29 cellular contexts compared by ENCODE assay signal in the genomic region with DNA sequence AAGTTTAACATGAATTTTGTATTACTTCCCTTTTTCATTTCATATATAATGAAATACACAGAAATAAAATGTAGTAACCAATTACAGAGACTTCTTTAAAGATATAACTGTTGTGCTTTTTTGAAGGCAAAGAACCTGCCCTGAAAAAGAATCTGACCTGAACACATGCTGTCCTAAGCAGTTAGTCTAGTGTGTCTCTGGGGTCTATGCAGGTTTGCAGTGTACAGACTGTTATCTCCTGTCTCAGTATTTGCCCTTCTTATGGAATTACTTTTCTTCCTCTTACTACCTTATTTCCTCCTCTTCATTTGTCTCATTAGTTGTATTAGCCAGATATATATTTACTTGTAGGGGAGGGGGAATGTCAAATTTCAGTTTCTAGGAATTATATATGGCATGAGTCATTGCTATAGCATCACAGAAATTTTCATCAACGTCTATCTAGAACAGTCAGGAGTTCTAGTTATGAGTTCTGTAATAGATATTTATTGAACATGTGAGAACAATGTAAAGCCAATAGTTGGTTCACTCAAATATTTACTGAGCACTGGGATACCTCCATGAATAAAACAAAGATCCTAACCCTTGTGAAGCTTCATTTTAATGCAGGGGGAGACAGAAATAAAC. TPM values are rescaled to one million over a fixed set of nuclear protein-coding genes. Genes with fewer than 3 reads are reported as not detected.
DNase-seq lines count a peak whose midpoint lies in the region; ATAC-seq, FAIRE-seq and TF ChIP-seq lines count a peak whose summit lies in the region.
"Had no signal": no experiment of that assay in that cellular context is flagged by ENCODE, and none has a peak within 500 bp of the region (broad histone marks: within the 10 kb centered on the region; RNA-seq: fewer than 3 reads in every experiment).

No MANE protein-coding gene starts in this region.

- H2AFZ ChIP-seq in astrocyte (ENCODE audit: low read depth, low read length) = no peak overlapping the region

- H3K79me2 ChIP-seq in astrocyte (ENCODE audit: insufficient read depth, low read length) = no peaks in the 10 kb centered on the region

- H3K4me3 ChIP-seq in CD4-positive, alpha-beta memory T cell (ENCODE audit: low read length in 2 of 2) = no peak overlapping the region
- H3K4me3 ChIP-seq in astrocyte (ENCODE audit: insufficient read depth, low read depth, low read length) = no peak overlapping the region
- H3K4me3 ChIP-seq: heart right ventricle, psoas muscle, tibial nerve had no signal

- no peaks in the 10 kb centered on the region for H4K20me1 ChIP-seq in astrocyte (ENCODE audit: insufficient read depth, low read length)

- FAIRE-seq in HTR-8/SVneo (lab: Jason Lieb, UNC) (no peak), astrocyte (lab: Jason Lieb, UNC) (no peak)
- FAIRE-seq: endometrium had no signal

- H3K4me2 ChIP-seq in astrocyte (ENCODE audit: low read length) = no peak overlapping the region

- H3K4me3 Mint-ChIP-seq in CD4-positive, alpha-beta memory T cell = no peak overlapping the region
- no peak overlapping the region for H3K4me3 Mint-ChIP-seq in astrocyte (ENCODE audit: unreplicated experiment)
- H3K4me3 Mint-ChIP-seq: activated CD8-positive, alpha-beta T cell treated with anti-CD3 and anti-CD28 coated beads for 36 hours; CD8-positive, alpha-beta T cell; H9; IgD-negative memory B cell; naive thymus-derived CD4-positive, alpha-beta T cell had no signal

- H3K4me1 Mint-ChIP-seq in CD4-positive, alpha-beta memory T cell = peaks cover 21 to 39% (median 29%) of the 10 kb centered on the region in 4 donors
- peaks cover 5% of the 10 kb centered on the region for H3K4me1 Mint-ChIP-seq in astrocyte (ENCODE audit: low read depth, unreplicated experiment)
- H3K4me1 Mint-ChIP-seq: H9 had no signal

- no peaks in the 10 kb centered on the region for H3K36me3 ChIP-seq in CD4-positive, alpha-beta memory T cell (ENCODE audit: insufficient read depth, low read length)
- H3K36me3 ChIP-seq in astrocyte (ENCODE audit: insufficient read depth, low read length) = no peaks in the 10 kb centered on the region

- intact Hi-C loops in CD4-positive, alpha-beta memory T cell (cut with micrococcal nuclease) = loop anchor here (2.0 kb wide), 1 partner anchor 15 kb away; no protein-coding TSS in a partner anchor

- peaks cover 18 to 26% of the 10 kb centered on the region in 2 donors for H3K36me3 Mint-ChIP-seq in CD4-positive, alpha-beta memory T cell
- no peaks in the 10 kb centered on the region for H3K36me3 Mint-ChIP-seq in astrocyte (ENCODE audit: low read depth, unreplicated experiment)

- no peak overlapping the region for H3K9ac ChIP-seq in astrocyte (ENCODE audit: low read length)

- no peak overlapping the region for H3K27ac ChIP-seq in CD4-positive, alpha-beta memory T cell (ENCODE audit: low read depth, low read length)
- H3K27ac ChIP-seq in astrocyte (ENCODE audit: low read depth, low read length) = no peak overlapping the region
- H3K27ac ChIP-seq in foreskin keratinocyte = no peak overlapping the region
- H3K27ac ChIP-seq: heart right ventricle, HL-60, psoas muscle, tibial nerve had no signal

- H3K9me3 Mint-ChIP-seq in CD4-positive, alpha-beta memory T cell = peaks cover 0 to 3% (median 0%) of the 10 kb centered on the region in 8 donors
- no peaks in the 10 kb centered on the region for H3K9me3 Mint-ChIP-seq in astrocyte (ENCODE audit: unreplicated experiment)
- H3K9me3 Mint-ChIP-seq: activated CD8-positive, alpha-beta T cell treated with anti-CD3 and anti-CD28 coated beads for 36 hours; CD8-positive, alpha-beta T cell; H9; naive thymus-derived CD4-positive, alpha-beta T cell had no signal

- no peaks in the 10 kb centered on the region for H3K27me3 ChIP-seq in CD4-positive, alpha-beta memory T cell (ENCODE audit: insufficient read depth, low read length)
- no peaks in the 10 kb centered on the region for H3K27me3 ChIP-seq in astrocyte (ENCODE audit: insufficient read depth, low read length)
- H3K27me3 ChIP-seq in foreskin keratinocyte = no peaks in the 10 kb centered on the region
- H3K27me3 ChIP-seq: heart right ventricle, tibial nerve had no signal

- H3K9me3 ChIP-seq in CD4-positive, alpha-beta memory T cell (ENCODE audit: control insufficient read depth in 1 of 2, low read length in 2 of 2) = no peaks in the 10 kb centered on the region
- H3K9me3 ChIP-seq in astrocyte (ENCODE audit: insufficient read depth, low read depth, low read length) = no peaks in the 10 kb centered on the region
- H3K9me3 ChIP-seq: heart right ventricle, psoas muscle, tibial nerve had no signal

- DNase-seq in CD4-positive, alpha-beta memory T cell = no peak
- DNase-seq in HTR-8/SVneo (ENCODE audit: insufficient read length, low spot score) (peak; percentile 18), astrocyte (ENCODE audit: low read depth) (peak; percentile 14), foreskin keratinocyte (peak; percentile 10 to 38), NCI-H1694 (lab: John Stamatoyannopoulos, UW) (no peak), DMS153 treated with DMSO at 0.1 percent for 48 hours (lab: John Stamatoyannopoulos, UW; ENCODE audit: unreplicated experiment) (no peak)
- DNase-seq: activated CD8-positive, alpha-beta T cell treated with anti-CD3 and anti-CD28 coated beads for 36 hours; activated naive CD4-positive, alpha-beta T cell treated with Interleukin-2 at 50 U/mL for 16 hours; amniotic stem cell; CD8-positive, alpha-beta T cell; DMS53; H9; heart right ventricle; left colon; naive thymus-derived CD4-positive, alpha-beta T cell; NCI-H1105 treated with DMSO at 0.1 percent for 48 hours; NCI-H2107; NCI-H446 treated with DMSO at 0.1 percent for 48 hours; nucleus accumbens; psoas muscle; stimulated activated CD4-positive, alpha-beta T cell treated with anti-CD3 and anti-CD28 coated beads, Interleukin-15, amount 100 ng/mL, for 24 hours; SW 1271 had no signal

- peak overlapping the region in 6 of 7 donors; percentile 1 to 65 (median 47) for H3K27ac Mint-ChIP-seq in CD4-positive, alpha-beta memory T cell
- H3K27ac Mint-ChIP-seq in astrocyte (ENCODE audit: unreplicated experiment) = peak overlapping the region; percentile 38
- H3K27ac Mint-ChIP-seq: activated CD8-positive, alpha-beta T cell treated with anti-CD3 and anti-CD28 coated beads for 36 hours; CD8-positive, alpha-beta T cell had no signal

- ATAC-seq in foreskin keratinocyte (no peak), HG03095 (IDR thresholded peaks at IDR 0.05; ENCODE audit: unreplicated experiment) (no peak), HG03025 (IDR thresholded peaks at IDR 0.05; ENCODE audit: low FRiP score, unreplicated experiment) (no peak)
- ATAC-seq: activated CD8-positive, alpha-beta T cell treated with anti-CD3 and anti-CD28 coated beads for 36 hours; CD8-positive, alpha-beta T cell; heart right ventricle; left colon; naive thymus-derived CD4-positive, alpha-beta T cell; psoas muscle; Right ventricle myocardium inferior had no signal

- POLR2A ChIA-PET in CD4-positive, alpha-beta memory T cell (lab: Charles Lee; ENCODE audit: partially characterized antibody) = interaction anchor here (1.6 kb wide), 1 partner anchor 10 kb away, joined by 5 read pairs; no protein-coding TSS in a partner anchor

- no peaks in the 10 kb centered on the region for H3K27me3 Mint-ChIP-seq in CD4-positive, alpha-beta memory T cell
- no peaks in the 10 kb centered on the region for H3K27me3 Mint-ChIP-seq in astrocyte (ENCODE audit: low read depth, unreplicated experiment)
- H3K27me3 Mint-ChIP-seq: activated CD8-positive, alpha-beta T cell treated with anti-CD3 and anti-CD28 coated beads for 36 hours; IgD-negative memory B cell; naive thymus-derived CD4-positive, alpha-beta T cell had no signal

- CTCF ChIA-PET in CD4-positive, alpha-beta memory T cell (lab: Charles Lee; ENCODE audit: partially characterized antibody) = interaction anchor here (0.7 kb wide), 1 partner anchor 21 kb away, joined by 3 read pairs; no protein-coding TSS in a partner anchor

- peaks cover 12% of the 10 kb centered on the region for H3K4me1 ChIP-seq in CD4-positive, alpha-beta memory T cell (ENCODE audit: insufficient read depth, low read length)
- H3K4me1 ChIP-seq in astrocyte (ENCODE audit: insufficient read depth, low read length) = no peaks in the 10 kb centered on the region
- H3K4me1 ChIP-seq in foreskin keratinocyte = no peaks in the 10 kb centered on the region
- H3K4me1 ChIP-seq: heart right ventricle, psoas muscle, tibial nerve had no signal

- TF ChIP-seq CTCF in astrocyte (IDR thresholded peaks at IDR 0.05; ENCODE audit: insufficient read depth, low read depth, low read length) (no peak), foreskin keratinocyte (conservative IDR thresholded peaks at IDR 0.05) (no peak)

RNA-seq across cellular contexts. Expression of gene PLEKHO1, which starts 28.4 kb away (rescaled TPM):
- total RNA-seq in CD4-positive, alpha-beta memory T cell = 100 to 1,000 TPM; 154 TPM
- polyA plus RNA-seq in CD4-positive, alpha-beta memory T cell = 10 to 100 TPM; 40.5 to 43.5 TPM
- 63.0 and 63.7 TPM in 2 replicates for total RNA-seq in astrocyte
- total RNA-seq in foreskin keratinocyte = 12.6 and 14.1 TPM in 2 replicates
- polyA plus RNA-seq in foreskin keratinocyte = 19.2 and 23.3 TPM in 2 replicates

RNA-seq across cellular contexts. Expression of gene VPS45, which starts 53.8 kb away (rescaled TPM):
- 10 to 100 TPM; 32.1 to 38.5 TPM for total RNA-seq in CD4-positive, alpha-beta memory T cell
- 10 to 100 TPM; 25.1 to 36.7 TPM for polyA plus RNA-seq in CD4-positive, alpha-beta memory T cell
- total RNA-seq in astrocyte (33.8 and 34.0 TPM in 2 replicates), foreskin keratinocyte (24.8 and 28.3 TPM in 2 replicates)
- polyA plus RNA-seq in foreskin keratinocyte = 17.3 and 18.7 TPM in 2 replicates

Comparison
In these comparisons a context has a peak if more than half of its experiments do, and no peak if none do; other contexts are left out.
1. DNase-seq: peak in HTR-8/SVneo (single experiment), astrocyte (single experiment) and foreskin keratinocyte (2 of 2); none in CD4-positive, alpha-beta memory T cell (0 of 5), NCI-H1694 (single experiment) and DMS153 treated with DMSO at 0.1 percent for 48 hours (single experiment).